ENCODE assay signal across 8 cellular contexts in the genomic region with DNA sequence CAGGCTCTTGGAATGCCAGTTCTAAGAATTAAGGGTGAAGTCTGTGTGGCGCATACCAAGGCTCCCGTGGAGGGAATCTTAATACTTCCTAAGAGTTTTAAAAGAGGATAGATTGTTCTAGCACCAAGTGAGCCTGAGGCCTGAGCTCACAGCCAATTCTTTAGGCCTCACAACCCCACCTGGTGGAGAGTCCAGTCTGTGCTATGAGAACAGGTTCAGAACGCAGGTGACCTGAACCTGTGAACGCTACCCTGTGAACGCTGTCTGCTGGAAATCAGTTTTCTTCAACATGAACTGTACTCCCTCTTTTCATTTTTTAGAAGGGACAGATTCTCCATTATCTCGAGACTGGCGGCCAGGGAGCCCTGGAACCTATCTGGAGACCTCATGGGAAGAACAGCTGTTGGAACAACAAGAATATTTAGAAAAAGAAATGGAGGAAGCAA. TPM values are rescaled to one million over a fixed set of nuclear protein-coding genes. Genes with fewer than 3 reads are reported as not detected.
DNase-seq lines count a peak whose midpoint lies in the region; ATAC-seq, FAIRE-seq and TF ChIP-seq lines count a peak whose summit lies in the region.

No MANE protein-coding gene starts in this region.

- H3K27ac ChIP-seq in astrocyte (ENCODE audit: low read depth, low read length) (no peak overlapping the region), iPS-20b (ENCODE audit: low read length) (peak overlapping the region; percentile 95)

- peaks cover 25% of the 10 kb centered on the region for H3K4me1 ChIP-seq in astrocyte (ENCODE audit: insufficient read depth, low read length)
- H3K4me1 ChIP-seq in iPS-20b (ENCODE audit: insufficient read depth, low read length) = peaks cover 47% of the 10 kb centered on the region

- H3K4me3 Mint-ChIP-seq in astrocyte (ENCODE audit: unreplicated experiment) = peak overlapping the region; percentile 16

- H3K9ac ChIP-seq in astrocyte (ENCODE audit: low read length) (no peak overlapping the region), iPS-20b (ENCODE audit: low read depth, low read length) (peak overlapping the region; percentile 69; the same call in 1 of the 2 replicates)

- ATAC-seq in HG03521 (IDR thresholded peaks at IDR 0.05; ENCODE audit: unreplicated experiment) (peak; percentile 67), SK-N-SH treated with all-trans-retinoic acid at 6 μM for 48 hours (peak; percentile 56), GM19452 (IDR thresholded peaks at IDR 0.05; ENCODE audit: unreplicated experiment) (no peak)

- H3K27me3 ChIP-seq in astrocyte (ENCODE audit: insufficient read depth, low read length) (no peaks in the 10 kb centered on the region), iPS-20b (ENCODE audit: insufficient read depth, low read length) (peaks cover 5% of the 10 kb centered on the region; the same call in 1 of the 2 replicates)

- H3K27me3 Mint-ChIP-seq in astrocyte (ENCODE audit: low read depth, unreplicated experiment) = no peaks in the 10 kb centered on the region

- no peak overlapping the region for H3K4me2 ChIP-seq in astrocyte (ENCODE audit: low read length)

- no peaks in the 10 kb centered on the region for H4K20me1 ChIP-seq in astrocyte (ENCODE audit: insufficient read depth, low read length)

- H3K4me1 Mint-ChIP-seq in astrocyte (ENCODE audit: low read depth, unreplicated experiment) = peaks cover 30% of the 10 kb centered on the region

- H3K9me3 ChIP-seq in astrocyte (ENCODE audit: insufficient read depth, low read depth, low read length) (no peaks in the 10 kb centered on the region), iPS-20b (ENCODE audit: insufficient read depth, low read depth, low read length) (no peaks in the 10 kb centered on the region)

- no peak overlapping the region for H2AFZ ChIP-seq in astrocyte (ENCODE audit: low read depth, low read length)

- peaks cover 6% of the 10 kb centered on the region for H3K36me3 Mint-ChIP-seq in astrocyte (ENCODE audit: low read depth, unreplicated experiment)

- peaks cover 6% of the 10 kb centered on the region for H3K36me3 ChIP-seq in astrocyte (ENCODE audit: insufficient read depth, low read length)
- H3K36me3 ChIP-seq in iPS-20b (ENCODE audit: insufficient read depth, low read depth, low read length) = peaks cover 27% of the 10 kb centered on the region

- peak; percentile 9 for FAIRE-seq in astrocyte (lab: Jason Lieb, UNC)

- H3K4me3 ChIP-seq in astrocyte (ENCODE audit: insufficient read depth, low read depth, low read length) (no peak overlapping the region), iPS-20b (ENCODE audit: low read length) (peak overlapping the region; percentile 56; the same call in 1 of the 2 replicates)

- H3K79me2 ChIP-seq in astrocyte (ENCODE audit: insufficient read depth, low read length) = peaks cover 15% of the 10 kb centered on the region

- H3K27ac Mint-ChIP-seq in astrocyte (ENCODE audit: unreplicated experiment) = peak overlapping the region; percentile 73

- peaks cover 2% of the 10 kb centered on the region for H3K9me3 Mint-ChIP-seq in astrocyte (ENCODE audit: unreplicated experiment)

- DNase-seq in NCI-H1436 (lab: John Stamatoyannopoulos, UW) (peak; percentile 52), NCI-H1436 treated with DMSO at 0.1 percent for 48 hours (lab: John Stamatoyannopoulos, UW) (no peak), astrocyte (ENCODE audit: low read depth) (peak; percentile 16)
- peak; percentile 46 for DNase-seq in stimulated activated CD4-positive, alpha-beta T cell treated with anti-CD3 and anti-CD28 coated beads, Interleukin-12 subunit alpha, Interleukin-12 subunit beta, amount 100 ng/mL, for 4 hours

- peak; percentile 51 for TF ChIP-seq CTCF in astrocyte (IDR thresholded peaks at IDR 0.05; ENCODE audit: insufficient read depth, low read depth, low read length)

TF ChIP-seq in SK-N-SH treated with all-trans-retinoic acid at 6 μM for 48 hours, 23 proteins besides CTCF, POLR2A, EP300 and RAD21:
- TF ChIP-seq, protein P1, sequence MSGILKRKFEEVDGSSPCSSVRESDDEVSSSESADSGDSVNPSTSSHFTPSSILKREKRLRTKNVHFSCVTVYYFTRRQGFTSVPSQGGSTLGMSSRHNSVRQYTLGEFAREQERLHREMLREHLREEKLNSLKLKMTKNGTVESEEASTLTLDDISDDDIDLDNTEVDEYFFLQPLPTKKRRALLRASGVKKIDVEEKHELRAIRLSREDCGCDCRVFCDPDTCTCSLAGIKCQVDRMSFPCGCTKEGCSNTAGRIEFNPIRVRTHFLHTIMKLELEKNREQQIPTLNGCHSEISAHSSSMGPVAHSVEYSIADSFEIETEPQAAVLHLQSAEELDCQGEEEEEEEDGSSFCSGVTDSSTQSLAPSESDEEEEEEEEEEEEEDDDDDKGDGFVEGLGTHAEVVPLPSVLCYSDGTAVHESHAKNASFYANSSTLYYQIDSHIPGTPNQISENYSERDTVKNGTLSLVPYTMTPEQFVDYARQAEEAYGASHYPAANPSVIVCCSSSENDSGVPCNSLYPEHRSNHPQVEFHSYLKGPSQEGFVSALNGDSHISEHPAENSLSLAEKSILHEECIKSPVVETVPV (CRISPR knock-in tag; IDR thresholded peaks at IDR 0.05) = no peak
- TF ChIP-seq CSDC2 (CRISPR knock-in tag; IDR thresholded peaks at IDR 0.05) (no peak), ZFP3 (CRISPR knock-in tag; IDR thresholded peaks at IDR 0.05) (no peak), GLIS3 (CRISPR knock-in tag; IDR thresholded peaks at IDR 0.05) (no peak), BACH2 (CRISPR knock-in tag; IDR thresholded peaks at IDR 0.05; ENCODE audit: borderline replicate concordance) (no peak), TOX (CRISPR knock-in tag; IDR thresholded peaks at IDR 0.05; ENCODE audit: borderline replicate concordance) (no peak), TCF4 (CRISPR knock-in tag; IDR thresholded peaks at IDR 0.05; ENCODE audit: borderline replicate concordance) (no peak), ISL1 (CRISPR knock-in tag; IDR thresholded peaks at IDR 0.05) (no peak), SNAI2 (CRISPR knock-in tag; IDR thresholded peaks at IDR 0.05) (no peak), ARNTL (CRISPR knock-in tag; IDR thresholded peaks at IDR 0.05; ENCODE audit: borderline replicate concordance, low read depth) (no peak), ZNF565 (CRISPR knock-in tag; conservative IDR thresholded peaks at IDR 0.05; ENCODE audit: low read depth) (no peak), PPARA (CRISPR knock-in tag; IDR thresholded peaks at IDR 0.05; ENCODE audit: borderline replicate concordance) (no peak), RARB (CRISPR knock-in tag; IDR thresholded peaks at IDR 0.05) (no peak), ZNF70 (CRISPR knock-in tag; IDR thresholded peaks at IDR 0.05) (no peak), OSR1 (CRISPR knock-in tag; IDR thresholded peaks at IDR 0.05) (no peak)
- TF ChIP-seq, protein P2, sequence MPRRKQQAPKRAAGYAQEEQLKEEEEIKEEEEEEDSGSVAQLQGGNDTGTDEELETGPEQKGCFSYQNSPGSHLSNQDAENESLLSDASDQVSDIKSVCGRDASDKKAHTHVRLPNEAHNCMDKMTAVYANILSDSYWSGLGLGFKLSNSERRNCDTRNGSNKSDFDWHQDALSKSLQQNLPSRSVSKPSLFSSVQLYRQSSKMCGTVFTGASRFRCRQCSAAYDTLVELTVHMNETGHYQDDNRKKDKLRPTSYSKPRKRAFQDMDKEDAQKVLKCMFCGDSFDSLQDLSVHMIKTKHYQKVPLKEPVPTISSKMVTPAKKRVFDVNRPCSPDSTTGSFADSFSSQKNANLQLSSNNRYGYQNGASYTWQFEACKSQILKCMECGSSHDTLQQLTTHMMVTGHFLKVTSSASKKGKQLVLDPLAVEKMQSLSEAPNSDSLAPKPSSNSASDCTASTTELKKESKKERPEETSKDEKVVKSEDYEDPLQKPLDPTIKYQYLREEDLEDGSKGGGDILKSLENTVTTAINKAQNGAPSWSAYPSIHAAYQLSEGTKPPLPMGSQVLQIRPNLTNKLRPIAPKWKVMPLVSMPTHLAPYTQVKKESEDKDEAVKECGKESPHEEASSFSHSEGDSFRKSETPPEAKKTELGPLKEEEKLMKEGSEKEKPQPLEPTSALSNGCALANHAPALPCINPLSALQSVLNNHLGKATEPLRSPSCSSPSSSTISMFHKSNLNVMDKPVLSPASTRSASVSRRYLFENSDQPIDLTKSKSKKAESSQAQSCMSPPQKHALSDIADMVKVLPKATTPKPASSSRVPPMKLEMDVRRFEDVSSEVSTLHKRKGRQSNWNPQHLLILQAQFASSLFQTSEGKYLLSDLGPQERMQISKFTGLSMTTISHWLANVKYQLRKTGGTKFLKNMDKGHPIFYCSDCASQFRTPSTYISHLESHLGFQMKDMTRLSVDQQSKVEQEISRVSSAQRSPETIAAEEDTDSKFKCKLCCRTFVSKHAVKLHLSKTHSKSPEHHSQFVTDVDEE (CRISPR knock-in tag; IDR thresholded peaks at IDR 0.05) = no peak
- TF ChIP-seq, protein P3, sequence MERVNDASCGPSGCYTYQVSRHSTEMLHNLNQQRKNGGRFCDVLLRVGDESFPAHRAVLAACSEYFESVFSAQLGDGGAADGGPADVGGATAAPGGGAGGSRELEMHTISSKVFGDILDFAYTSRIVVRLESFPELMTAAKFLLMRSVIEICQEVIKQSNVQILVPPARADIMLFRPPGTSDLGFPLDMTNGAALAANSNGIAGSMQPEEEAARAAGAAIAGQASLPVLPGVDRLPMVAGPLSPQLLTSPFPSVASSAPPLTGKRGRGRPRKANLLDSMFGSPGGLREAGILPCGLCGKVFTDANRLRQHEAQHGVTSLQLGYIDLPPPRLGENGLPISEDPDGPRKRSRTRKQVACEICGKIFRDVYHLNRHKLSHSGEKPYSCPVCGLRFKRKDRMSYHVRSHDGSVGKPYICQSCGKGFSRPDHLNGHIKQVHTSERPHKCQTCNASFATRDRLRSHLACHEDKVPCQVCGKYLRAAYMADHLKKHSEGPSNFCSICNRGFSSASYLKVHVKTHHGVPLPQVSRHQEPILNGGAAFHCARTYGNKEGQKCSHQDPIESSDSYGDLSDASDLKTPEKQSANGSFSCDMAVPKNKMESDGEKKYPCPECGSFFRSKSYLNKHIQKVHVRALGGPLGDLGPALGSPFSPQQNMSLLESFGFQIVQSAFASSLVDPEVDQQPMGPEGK (CRISPR knock-in tag; IDR thresholded peaks at IDR 0.05; ENCODE audit: borderline replicate concordance) = no peak
- TF ChIP-seq, protein P4, sequence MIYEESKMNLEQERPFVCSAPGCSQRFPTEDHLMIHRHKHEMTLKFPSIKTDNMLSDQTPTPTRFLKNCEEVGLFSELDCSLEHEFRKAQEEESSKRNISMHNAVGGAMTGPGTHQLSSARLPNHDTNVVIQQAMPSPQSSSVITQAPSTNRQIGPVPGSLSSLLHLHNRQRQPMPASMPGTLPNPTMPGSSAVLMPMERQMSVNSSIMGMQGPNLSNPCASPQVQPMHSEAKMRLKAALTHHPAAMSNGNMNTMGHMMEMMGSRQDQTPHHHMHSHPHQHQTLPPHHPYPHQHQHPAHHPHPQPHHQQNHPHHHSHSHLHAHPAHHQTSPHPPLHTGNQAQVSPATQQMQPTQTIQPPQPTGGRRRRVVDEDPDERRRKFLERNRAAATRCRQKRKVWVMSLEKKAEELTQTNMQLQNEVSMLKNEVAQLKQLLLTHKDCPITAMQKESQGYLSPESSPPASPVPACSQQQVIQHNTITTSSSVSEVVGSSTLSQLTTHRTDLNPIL (CRISPR knock-in tag; IDR thresholded peaks at IDR 0.05; ENCODE audit: low read depth) = no peak
TF ChIP-seq in SK-N-SH treated with all-trans-retinoic acid at 6 μM for 48 hours: peak in this region for 0.

RNA-seq across cellular contexts. Expression of a gene that starts 43.2 kb away (rescaled TPM):
- total RNA-seq in astrocyte = 31.8 and 34.2 TPM in 2 replicates

RNA-seq across cellular contexts. Expression of a gene that starts 44.9 kb away (rescaled TPM):
- 16.5 and 17.3 TPM in 2 replicates for total RNA-seq in astrocyte
